ENCODE assay signal across 1 cellular context in the genomic region with DNA sequence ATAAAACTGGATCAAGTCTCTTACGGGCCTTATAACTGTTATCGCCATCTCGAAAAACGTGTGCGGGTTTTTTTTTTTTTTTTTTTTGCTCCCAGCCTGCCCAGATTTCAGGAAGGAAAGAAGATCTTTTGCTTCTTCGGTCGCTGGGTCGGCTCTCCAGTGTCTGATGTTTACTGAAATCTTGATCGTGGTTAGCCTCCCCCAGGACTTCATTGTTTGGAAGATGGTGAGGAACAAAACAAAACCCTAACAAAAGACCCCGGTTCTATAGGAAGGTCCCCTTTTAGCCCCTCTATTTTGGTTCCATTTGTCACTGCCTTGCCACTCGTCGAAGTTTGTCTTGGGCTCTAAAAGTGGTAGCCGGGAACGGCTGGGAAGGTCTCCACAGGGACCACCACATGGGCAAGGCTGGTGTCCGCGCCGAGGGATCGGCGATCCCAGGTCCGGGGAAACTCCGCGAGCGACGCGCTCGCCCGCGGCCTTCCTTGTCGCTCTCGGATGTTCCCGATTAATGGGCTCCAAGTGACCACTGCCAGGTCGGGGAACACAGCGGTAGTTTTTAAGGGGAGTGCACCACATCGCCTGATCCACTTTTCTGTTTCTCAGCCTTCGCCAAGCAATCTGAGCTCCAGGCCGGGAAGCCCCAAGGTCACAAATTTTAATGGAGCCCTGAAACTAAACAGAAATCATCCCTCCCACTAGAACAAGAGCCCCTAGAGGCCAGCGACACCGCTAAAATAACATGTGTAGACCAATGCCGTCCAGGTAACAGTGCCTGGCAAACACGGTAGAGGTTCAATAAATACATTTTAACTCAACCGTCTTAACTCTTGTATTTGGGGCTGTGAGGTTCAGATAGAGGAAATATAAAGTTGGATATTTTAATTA.
TF ChIP-seq lines count a peak whose summit lies in the region.

No MANE protein-coding gene starts in this region.

TF ChIP-seq in HepG2, 621 proteins besides CTCF, POLR2A, EP300 and RAD21 (continued from another document and continues in another):
- TF ChIP-seq CCAR2 (optimal IDR thresholded peaks at IDR 0.05; ENCODE audit: low read depth, low read length) (no peak), GZF1 (CRISPR knock-in tag; IDR thresholded peaks at IDR 0.05) (no peak), PCBP2 (optimal IDR thresholded peaks at IDR 0.05; ENCODE audit: low read depth, low read length, poor library complexity, severe bottlenecking) (no peak), PHF21A (CRISPR knock-in tag; IDR thresholded peaks at IDR 0.05) (peak; percentile 48; the same call in 1 of the 2 replicates), ZNF562 (CRISPR knock-in tag; IDR thresholded peaks at IDR 0.05; ENCODE audit: borderline replicate concordance) (no peak), ZNF781 (CRISPR knock-in tag; IDR thresholded peaks at IDR 0.05; ENCODE audit: borderline replicate concordance, not compliant biosample characterization) (no peak), ZNF20 (CRISPR knock-in tag; IDR thresholded peaks at IDR 0.05) (0 out of 2 replicates have a peak, but pooled peaks have one; percentile 49), MEIS2 (CRISPR knock-in tag; IDR thresholded peaks at IDR 0.05) (no peak), SIX4 (CRISPR knock-in tag; IDR thresholded peaks at IDR 0.05) (no peak), CREM (IDR thresholded peaks at IDR 0.05) (no peak; the same call in 1 of the 2 replicates), CREM (CRISPR knock-in tag; IDR thresholded peaks at IDR 0.05) (no peak), RXRB (CRISPR knock-in tag; IDR thresholded peaks at IDR 0.05; ENCODE audit: borderline replicate concordance) (no peak; the same call in 1 of the 2 replicates), CBX1 (IDR thresholded peaks at IDR 0.05; ENCODE audit: low read depth) (no peak), ZNF747 (CRISPR knock-in tag; IDR thresholded peaks at IDR 0.05; ENCODE audit: borderline replicate concordance) (no peak), TEAD3 (CRISPR knock-in tag; optimal IDR thresholded peaks at IDR 0.05; ENCODE audit: borderline replicate concordance) (peak; percentile 39), SMAD9 (CRISPR knock-in tag; IDR thresholded peaks at IDR 0.05) (peak; percentile 34; the same call in 1 of the 2 replicates), ZZZ3 (CRISPR knock-in tag; IDR thresholded peaks at IDR 0.05; ENCODE audit: borderline replicate concordance) (no peak), POLR2AphosphoS2 (IDR thresholded peaks at IDR 0.05; ENCODE audit: low read depth, low read length) (0 out of 2 replicates have a peak, but pooled peaks have one; percentile 84), XBP1 (CRISPR knock-in tag; IDR thresholded peaks at IDR 0.05) (no peak), ZNF891 (CRISPR knock-in tag; IDR thresholded peaks at IDR 0.05) (no peak), SPEN (CRISPR knock-in tag; IDR thresholded peaks at IDR 0.05; ENCODE audit: low read depth) (no peak), GATAD2A (CRISPR knock-in tag; IDR thresholded peaks at IDR 0.05) (peak; percentile 8; the same call in 1 of the 2 replicates), POLR2G (IDR thresholded peaks at IDR 0.05; ENCODE audit: low read depth, low read length) (peak; percentile 72), CHCHD3 (CRISPR knock-in tag; IDR thresholded peaks at IDR 0.05) (no peak), CENPT (CRISPR knock-in tag; IDR thresholded peaks at IDR 0.05; ENCODE audit: low read depth) (no peak), MIER2 (CRISPR knock-in tag; IDR thresholded peaks at IDR 0.05) (no peak), ZNF672 (CRISPR knock-in tag; IDR thresholded peaks at IDR 0.05) (no peak), ZNF776 (CRISPR knock-in tag; IDR thresholded peaks at IDR 0.05) (0 out of 2 replicates have a peak, but pooled peaks have one; percentile 21), ZNF451 (CRISPR knock-in tag; IDR thresholded peaks at IDR 0.05) (0 out of 2 replicates have a peak, but pooled peaks have one; percentile 27), ZC3H13 (CRISPR knock-in tag; IDR thresholded peaks at IDR 0.05) (no peak), ZNF768 (CRISPR knock-in tag; IDR thresholded peaks at IDR 0.05) (peak; percentile 76; the same call in 1 of the 2 replicates), ARID2 (CRISPR knock-in tag; IDR thresholded peaks at IDR 0.05; ENCODE audit: borderline replicate concordance) (no peak), ZNF772 (CRISPR knock-in tag; IDR thresholded peaks at IDR 0.05) (peak; percentile 15; the same call in 1 of the 2 replicates), PPARG (CRISPR knock-in tag; conservative IDR thresholded peaks at IDR 0.05) (no peak; the same call in 1 of the 2 replicates), SATB2 (CRISPR knock-in tag; IDR thresholded peaks at IDR 0.05) (no peak), RARA (CRISPR knock-in tag; IDR thresholded peaks at IDR 0.05) (no peak), FIP1L1 (IDR thresholded peaks at IDR 0.05; ENCODE audit: borderline replicate concordance, insufficient read depth, low read depth, low read length) (no peak)
- TF ChIP-seq, protein P1, sequence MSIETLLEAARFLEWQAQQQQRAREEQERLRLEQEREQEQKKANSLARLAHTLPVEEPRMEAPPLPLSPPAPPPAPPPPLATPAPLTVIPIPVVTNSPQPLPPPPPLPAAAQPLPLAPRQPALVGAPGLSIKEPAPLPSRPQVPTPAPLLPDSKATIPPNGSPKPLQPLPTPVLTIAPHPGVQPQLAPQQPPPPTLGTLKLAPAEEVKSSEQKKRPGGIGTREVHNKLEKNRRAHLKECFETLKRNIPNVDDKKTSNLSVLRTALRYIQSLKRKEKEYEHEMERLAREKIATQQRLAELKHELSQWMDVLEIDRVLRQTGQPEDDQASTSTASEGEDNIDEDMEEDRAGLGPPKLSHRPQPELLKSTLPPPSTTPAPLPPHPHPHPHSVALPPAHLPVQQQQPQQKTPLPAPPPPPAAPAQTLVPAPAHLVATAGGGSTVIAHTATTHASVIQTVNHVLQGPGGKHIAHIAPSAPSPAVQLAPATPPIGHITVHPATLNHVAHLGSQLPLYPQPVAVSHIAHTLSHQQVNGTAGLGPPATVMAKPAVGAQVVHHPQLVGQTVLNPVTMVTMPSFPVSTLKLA (IDR thresholded peaks at IDR 0.05) = no peak
- TF ChIP-seq, protein P2, sequence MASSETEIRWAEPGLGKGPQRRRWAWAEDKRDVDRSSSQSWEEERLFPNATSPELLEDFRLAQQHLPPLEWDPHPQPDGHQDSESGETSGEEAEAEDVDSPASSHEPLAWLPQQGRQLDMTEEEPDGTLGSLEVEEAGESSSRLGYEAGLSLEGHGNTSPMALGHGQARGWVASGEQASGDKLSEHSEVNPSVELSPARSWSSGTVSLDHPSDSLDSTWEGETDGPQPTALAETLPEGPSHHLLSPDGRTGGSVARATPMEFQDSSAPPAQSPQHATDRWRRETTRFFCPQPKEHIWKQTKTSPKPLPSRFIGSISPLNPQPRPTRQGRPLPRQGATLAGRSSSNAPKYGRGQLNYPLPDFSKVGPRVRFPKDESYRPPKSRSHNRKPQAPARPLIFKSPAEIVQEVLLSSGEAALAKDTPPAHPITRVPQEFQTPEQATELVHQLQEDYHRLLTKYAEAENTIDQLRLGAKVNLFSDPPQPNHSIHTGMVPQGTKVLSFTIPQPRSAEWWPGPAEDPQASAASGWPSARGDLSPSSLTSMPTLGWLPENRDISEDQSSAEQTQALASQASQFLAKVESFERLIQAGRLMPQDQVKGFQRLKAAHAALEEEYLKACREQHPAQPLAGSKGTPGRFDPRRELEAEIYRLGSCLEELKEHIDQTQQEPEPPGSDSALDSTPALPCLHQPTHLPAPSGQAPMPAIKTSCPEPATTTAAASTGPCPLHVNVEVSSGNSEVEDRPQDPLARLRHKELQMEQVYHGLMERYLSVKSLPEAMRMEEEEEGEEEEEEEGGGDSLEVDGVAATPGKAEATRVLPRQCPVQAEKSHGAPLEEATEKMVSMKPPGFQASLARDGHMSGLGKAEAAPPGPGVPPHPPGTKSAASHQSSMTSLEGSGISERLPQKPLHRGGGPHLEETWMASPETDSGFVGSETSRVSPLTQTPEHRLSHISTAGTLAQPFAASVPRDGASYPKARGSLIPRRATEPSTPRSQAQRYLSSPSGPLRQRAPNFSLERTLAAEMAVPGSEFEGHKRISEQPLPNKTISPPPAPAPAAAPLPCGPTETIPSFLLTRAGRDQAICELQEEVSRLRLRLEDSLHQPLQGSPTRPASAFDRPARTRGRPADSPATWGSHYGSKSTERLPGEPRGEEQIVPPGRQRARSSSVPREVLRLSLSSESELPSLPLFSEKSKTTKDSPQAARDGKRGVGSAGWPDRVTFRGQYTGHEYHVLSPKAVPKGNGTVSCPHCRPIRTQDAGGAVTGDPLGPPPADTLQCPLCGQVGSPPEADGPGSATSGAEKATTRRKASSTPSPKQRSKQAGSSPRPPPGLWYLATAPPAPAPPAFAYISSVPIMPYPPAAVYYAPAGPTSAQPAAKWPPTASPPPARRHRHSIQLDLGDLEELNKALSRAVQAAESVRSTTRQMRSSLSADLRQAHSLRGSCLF (CRISPR knock-in tag; IDR thresholded peaks at IDR 0.05; ENCODE audit: borderline replicate concordance) = 0 out of 2 replicates have a peak, but pooled peaks have one; percentile 15
- TF ChIP-seq, protein P3, sequence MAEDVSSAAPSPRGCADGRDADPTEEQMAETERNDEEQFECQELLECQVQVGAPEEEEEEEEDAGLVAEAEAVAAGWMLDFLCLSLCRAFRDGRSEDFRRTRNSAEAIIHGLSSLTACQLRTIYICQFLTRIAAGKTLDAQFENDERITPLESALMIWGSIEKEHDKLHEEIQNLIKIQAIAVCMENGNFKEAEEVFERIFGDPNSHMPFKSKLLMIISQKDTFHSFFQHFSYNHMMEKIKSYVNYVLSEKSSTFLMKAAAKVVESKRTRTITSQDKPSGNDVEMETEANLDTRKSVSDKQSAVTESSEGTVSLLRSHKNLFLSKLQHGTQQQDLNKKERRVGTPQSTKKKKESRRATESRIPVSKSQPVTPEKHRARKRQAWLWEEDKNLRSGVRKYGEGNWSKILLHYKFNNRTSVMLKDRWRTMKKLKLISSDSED (CRISPR knock-in tag; IDR thresholded peaks at IDR 0.05) = no peak
- TF ChIP-seq, protein P4, sequence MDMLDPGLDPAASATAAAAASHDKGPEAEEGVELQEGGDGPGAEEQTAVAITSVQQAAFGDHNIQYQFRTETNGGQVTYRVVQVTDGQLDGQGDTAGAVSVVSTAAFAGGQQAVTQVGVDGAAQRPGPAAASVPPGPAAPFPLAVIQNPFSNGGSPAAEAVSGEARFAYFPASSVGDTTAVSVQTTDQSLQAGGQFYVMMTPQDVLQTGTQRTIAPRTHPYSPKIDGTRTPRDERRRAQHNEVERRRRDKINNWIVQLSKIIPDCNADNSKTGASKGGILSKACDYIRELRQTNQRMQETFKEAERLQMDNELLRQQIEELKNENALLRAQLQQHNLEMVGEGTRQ (IDR thresholded peaks at IDR 0.05; ENCODE audit: low read depth, low read length) = no peak
- TF ChIP-seq, protein P4 (CRISPR knock-in tag; IDR thresholded peaks at IDR 0.05; ENCODE audit: borderline replicate concordance) = no peak
- TF ChIP-seq, protein P5, sequence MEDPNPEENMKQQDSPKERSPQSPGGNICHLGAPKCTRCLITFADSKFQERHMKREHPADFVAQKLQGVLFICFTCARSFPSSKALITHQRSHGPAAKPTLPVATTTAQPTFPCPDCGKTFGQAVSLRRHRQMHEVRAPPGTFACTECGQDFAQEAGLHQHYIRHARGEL (CRISPR knock-in tag; IDR thresholded peaks at IDR 0.05) = no peak
- TF ChIP-seq, protein P6, sequence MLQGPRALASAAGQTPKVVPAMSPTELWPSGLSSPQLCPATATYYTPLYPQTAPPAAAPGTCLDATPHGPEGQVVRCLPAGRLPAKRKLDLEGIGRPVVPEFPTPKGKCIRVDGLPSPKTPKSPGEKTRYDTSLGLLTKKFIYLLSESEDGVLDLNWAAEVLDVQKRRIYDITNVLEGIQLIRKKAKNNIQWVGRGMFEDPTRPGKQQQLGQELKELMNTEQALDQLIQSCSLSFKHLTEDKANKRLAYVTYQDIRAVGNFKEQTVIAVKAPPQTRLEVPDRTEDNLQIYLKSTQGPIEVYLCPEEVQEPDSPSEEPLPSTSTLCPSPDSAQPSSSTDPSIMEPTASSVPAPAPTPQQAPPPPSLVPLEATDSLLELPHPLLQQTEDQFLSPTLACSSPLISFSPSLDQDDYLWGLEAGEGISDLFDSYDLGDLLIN (CRISPR knock-in tag; IDR thresholded peaks at IDR 0.05; ENCODE audit: borderline replicate concordance) = no peak
- TF ChIP-seq, protein P7, sequence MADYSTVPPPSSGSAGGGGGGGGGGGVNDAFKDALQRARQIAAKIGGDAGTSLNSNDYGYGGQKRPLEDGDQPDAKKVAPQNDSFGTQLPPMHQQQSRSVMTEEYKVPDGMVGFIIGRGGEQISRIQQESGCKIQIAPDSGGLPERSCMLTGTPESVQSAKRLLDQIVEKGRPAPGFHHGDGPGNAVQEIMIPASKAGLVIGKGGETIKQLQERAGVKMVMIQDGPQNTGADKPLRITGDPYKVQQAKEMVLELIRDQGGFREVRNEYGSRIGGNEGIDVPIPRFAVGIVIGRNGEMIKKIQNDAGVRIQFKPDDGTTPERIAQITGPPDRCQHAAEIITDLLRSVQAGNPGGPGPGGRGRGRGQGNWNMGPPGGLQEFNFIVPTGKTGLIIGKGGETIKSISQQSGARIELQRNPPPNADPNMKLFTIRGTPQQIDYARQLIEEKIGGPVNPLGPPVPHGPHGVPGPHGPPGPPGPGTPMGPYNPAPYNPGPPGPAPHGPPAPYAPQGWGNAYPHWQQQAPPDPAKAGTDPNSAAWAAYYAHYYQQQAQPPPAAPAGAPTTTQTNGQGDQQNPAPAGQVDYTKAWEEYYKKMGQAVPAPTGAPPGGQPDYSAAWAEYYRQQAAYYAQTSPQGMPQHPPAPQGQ (CRISPR knock-in tag; IDR thresholded peaks at IDR 0.05; ENCODE audit: borderline replicate concordance) = no peak
- TF ChIP-seq, protein P8, sequence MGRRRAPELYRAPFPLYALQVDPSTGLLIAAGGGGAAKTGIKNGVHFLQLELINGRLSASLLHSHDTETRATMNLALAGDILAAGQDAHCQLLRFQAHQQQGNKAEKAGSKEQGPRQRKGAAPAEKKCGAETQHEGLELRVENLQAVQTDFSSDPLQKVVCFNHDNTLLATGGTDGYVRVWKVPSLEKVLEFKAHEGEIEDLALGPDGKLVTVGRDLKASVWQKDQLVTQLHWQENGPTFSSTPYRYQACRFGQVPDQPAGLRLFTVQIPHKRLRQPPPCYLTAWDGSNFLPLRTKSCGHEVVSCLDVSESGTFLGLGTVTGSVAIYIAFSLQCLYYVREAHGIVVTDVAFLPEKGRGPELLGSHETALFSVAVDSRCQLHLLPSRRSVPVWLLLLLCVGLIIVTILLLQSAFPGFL (CRISPR knock-in tag; IDR thresholded peaks at IDR 0.05) = no peak
- TF ChIP-seq, protein P9, sequence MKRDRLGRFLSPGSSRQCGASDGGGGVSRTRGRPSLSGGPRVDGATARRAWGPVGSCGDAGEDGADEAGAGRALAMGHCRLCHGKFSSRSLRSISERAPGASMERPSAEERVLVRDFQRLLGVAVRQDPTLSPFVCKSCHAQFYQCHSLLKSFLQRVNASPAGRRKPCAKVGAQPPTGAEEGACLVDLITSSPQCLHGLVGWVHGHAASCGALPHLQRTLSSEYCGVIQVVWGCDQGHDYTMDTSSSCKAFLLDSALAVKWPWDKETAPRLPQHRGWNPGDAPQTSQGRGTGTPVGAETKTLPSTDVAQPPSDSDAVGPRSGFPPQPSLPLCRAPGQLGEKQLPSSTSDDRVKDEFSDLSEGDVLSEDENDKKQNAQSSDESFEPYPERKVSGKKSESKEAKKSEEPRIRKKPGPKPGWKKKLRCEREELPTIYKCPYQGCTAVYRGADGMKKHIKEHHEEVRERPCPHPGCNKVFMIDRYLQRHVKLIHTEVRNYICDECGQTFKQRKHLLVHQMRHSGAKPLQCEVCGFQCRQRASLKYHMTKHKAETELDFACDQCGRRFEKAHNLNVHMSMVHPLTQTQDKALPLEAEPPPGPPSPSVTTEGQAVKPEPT (CRISPR knock-in tag; IDR thresholded peaks at IDR 0.05; ENCODE audit: low read depth) = no peak
